In the genomic region with DNA sequence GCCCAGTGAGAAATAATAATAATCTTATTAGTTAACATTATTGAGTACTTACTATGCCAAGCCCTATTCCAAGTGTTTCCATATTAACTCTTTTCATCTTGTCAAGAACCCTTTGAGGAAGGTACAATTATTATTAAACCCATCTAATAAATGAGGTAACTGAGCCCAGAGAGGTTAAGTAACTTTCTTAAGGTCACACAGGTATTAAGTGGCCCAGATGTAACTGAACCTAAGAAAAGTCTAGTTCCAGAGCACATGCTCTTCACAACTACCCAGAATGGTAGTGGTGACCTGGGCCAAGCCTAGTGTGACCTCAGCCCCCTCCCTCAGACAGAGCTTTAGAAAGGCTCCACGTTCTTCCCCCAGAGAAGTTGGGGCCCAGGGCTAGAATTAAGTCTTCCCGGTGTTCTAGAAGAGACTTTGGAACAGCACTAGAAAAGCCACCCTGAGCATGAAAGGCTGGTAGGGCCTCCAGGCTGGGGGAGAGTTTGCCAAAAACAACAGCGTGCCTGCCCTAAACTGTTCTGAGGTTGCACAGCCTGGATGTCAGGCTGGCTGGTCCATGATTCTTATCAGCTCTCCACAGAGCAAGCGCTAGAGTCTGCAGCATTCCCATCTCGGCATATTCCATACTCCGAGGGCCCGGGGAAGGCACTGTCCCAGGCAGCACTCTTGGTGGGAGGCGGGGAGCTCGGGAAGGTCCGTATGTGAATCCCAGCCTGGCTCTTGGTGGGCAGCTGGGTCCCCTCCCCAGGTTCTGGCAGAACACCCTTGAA, we compare ENCODE assay signal across 2 cellular contexts.
TF ChIP-seq lines count a peak whose summit lies in the region.

No MANE protein-coding gene starts in this region.

TF ChIP-seq in K562, 482 proteins besides CTCF, POLR2A, EP300 and RAD21:
- TF ChIP-seq CBX1 (IDR thresholded peaks at IDR 0.05; ENCODE audit: low read depth) (0 out of 2 replicates have a peak, but pooled peaks have one; percentile 36), BACH1 (tag; IDR thresholded peaks at IDR 0.05) (no peak), KDM1A (IDR thresholded peaks at IDR 0.05) (peak; percentile 77 to 79; a peak in 3 of 4 replicates), ZFP36 (IDR thresholded peaks at IDR 0.05; ENCODE audit: low read depth, low read length, partially characterized antibody) (peak; percentile 71), CHD2 (IDR thresholded peaks at IDR 0.05; ENCODE audit: low read depth, low read length) (no peak), HDAC2 (IDR thresholded peaks at IDR 0.05) (peak; percentile 73; the same call in 1 of the 2 replicates), GTF2E2 (tag; IDR thresholded peaks at IDR 0.05) (0 out of 2 replicates have a peak, but pooled peaks have one; percentile 23), NRF1 (conservative IDR thresholded peaks at IDR 0.05 in 1 of 2, IDR thresholded peaks at IDR 0.05 in 1 of 2) (peak; percentile 35 to 50; a peak in 2 of 4 replicates), ADNP (tag; IDR thresholded peaks at IDR 0.05) (peak; percentile 93), HDAC3 (IDR thresholded peaks at IDR 0.05; ENCODE audit: borderline replicate concordance, partially characterized antibody) (no peak), RBM22 (IDR thresholded peaks at IDR 0.05; ENCODE audit: low read depth, low read length, poor library complexity, severe bottlenecking) (no peak), CBX3 (IDR thresholded peaks at IDR 0.05; ENCODE audit: borderline replicate concordance in 1 of 2, low read length in 2 of 2) (0 out of 3 replicates have a peak, but pooled peaks of 1 of the 2 experiments have one; percentile 21), BRD9 (IDR thresholded peaks at IDR 0.05; ENCODE audit: low read depth, partially characterized antibody) (peak; percentile 85), ARHGAP35 (IDR thresholded peaks at IDR 0.05; ENCODE audit: partially characterized antibody) (no peak), RBM25 (IDR thresholded peaks at IDR 0.05; ENCODE audit: low read depth, low read length, severe bottlenecking) (peak; percentile 95), BCOR (IDR thresholded peaks at IDR 0.05) (peak; percentile 97)
- TF ChIP-seq, protein P1, sequence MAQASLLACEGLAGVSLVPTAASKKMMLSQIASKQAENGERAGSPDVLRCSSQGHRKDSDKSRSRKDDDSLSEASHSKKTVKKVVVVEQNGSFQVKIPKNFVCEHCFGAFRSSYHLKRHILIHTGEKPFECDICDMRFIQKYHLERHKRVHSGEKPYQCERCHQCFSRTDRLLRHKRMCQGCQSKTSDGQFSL (CRISPR knock-in tag; IDR thresholded peaks at IDR 0.05): peak; percentile 11; the same call in 1 of the 2 replicates
- TF ChIP-seq, protein P1 (tag; IDR thresholded peaks at IDR 0.05): no peak
- TF ChIP-seq, protein P2, sequence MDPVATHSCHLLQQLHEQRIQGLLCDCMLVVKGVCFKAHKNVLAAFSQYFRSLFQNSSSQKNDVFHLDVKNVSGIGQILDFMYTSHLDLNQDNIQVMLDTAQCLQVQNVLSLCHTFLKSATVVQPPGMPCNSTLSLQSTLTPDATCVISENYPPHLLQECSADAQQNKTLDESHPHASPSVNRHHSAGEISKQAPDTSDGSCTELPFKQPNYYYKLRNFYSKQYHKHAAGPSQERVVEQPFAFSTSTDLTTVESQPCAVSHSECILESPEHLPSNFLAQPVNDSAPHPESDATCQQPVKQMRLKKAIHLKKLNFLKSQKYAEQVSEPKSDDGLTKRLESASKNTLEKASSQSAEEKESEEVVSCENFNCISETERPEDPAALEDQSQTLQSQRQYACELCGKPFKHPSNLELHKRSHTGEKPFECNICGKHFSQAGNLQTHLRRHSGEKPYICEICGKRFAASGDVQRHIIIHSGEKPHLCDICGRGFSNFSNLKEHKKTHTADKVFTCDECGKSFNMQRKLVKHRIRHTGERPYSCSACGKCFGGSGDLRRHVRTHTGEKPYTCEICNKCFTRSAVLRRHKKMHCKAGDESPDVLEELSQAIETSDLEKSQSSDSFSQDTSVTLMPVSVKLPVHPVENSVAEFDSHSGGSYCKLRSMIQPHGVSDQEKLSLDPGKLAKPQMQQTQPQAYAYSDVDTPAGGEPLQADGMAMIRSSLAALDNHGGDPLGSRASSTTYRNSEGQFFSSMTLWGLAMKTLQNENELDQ (CRISPR knock-in tag; IDR thresholded peaks at IDR 0.05; ENCODE audit: borderline replicate concordance): no peak

TF ChIP-seq in HepG2, 621 proteins besides CTCF, POLR2A, EP300 and RAD21:
- peak; percentile 43; the same call in 1 of the 2 replicates for TF ChIP-seq ZNF768 (CRISPR knock-in tag; IDR thresholded peaks at IDR 0.05)
- no peak for TF ChIP-seq ZNF841 (CRISPR knock-in tag; IDR thresholded peaks at IDR 0.05; ENCODE audit: borderline replicate concordance)
- TF ChIP-seq, protein P3, sequence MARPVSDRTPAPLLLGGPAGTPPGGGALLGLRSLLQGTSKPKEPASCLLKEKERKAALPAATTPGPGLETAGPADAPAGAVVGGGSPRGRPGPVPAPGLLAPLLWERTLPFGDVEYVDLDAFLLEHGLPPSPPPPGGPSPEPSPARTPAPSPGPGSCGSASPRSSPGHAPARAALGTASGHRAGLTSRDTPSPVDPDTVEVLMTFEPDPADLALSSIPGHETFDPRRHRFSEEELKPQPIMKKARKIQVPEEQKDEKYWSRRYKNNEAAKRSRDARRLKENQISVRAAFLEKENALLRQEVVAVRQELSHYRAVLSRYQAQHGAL (CRISPR knock-in tag; IDR thresholded peaks at IDR 0.05; ENCODE audit: not compliant biosample characterization): no peak
- no peak for TF ChIP-seq SSRP1 (CRISPR knock-in tag; IDR thresholded peaks at IDR 0.05)
- TF ChIP-seq, protein P4, sequence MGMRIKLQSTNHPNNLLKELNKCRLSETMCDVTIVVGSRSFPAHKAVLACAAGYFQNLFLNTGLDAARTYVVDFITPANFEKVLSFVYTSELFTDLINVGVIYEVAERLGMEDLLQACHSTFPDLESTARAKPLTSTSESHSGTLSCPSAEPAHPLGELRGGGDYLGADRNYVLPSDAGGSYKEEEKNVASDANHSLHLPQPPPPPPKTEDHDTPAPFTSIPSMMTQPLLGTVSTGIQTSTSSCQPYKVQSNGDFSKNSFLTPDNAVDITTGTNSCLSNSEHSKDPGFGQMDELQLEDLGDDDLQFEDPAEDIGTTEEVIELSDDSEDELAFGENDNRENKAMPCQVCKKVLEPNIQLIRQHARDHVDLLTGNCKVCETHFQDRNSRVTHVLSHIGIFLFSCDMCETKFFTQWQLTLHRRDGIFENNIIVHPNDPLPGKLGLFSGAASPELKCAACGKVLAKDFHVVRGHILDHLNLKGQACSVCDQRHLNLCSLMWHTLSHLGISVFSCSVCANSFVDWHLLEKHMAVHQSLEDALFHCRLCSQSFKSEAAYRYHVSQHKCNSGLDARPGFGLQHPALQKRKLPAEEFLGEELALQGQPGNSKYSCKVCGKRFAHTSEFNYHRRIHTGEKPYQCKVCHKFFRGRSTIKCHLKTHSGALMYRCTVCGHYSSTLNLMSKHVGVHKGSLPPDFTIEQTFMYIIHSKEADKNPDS (CRISPR knock-in tag; IDR thresholded peaks at IDR 0.05): no peak
TF ChIP-seq in HepG2: peak in this region for 1.
